Comparison of ENCODE assay signal across 22 cellular contexts in genomic region chr1:62358974-62359373, GRCh38. TPM values are rescaled to one million over a fixed set of nuclear protein-coding genes. Genes with fewer than 3 reads are reported as not detected.
DNase-seq lines count a peak whose midpoint lies in the region; ATAC-seq and TF ChIP-seq lines count a peak whose summit lies in the region.
"Had no signal": no experiment of that assay in that cellular context is flagged by ENCODE, and none has a peak within 500 bp of the region (broad histone marks: within the 10 kb centered on the region; RNA-seq: fewer than 3 reads in every experiment).

No MANE protein-coding gene starts in this region.

- TF ChIP-seq CTCF in mucosa of descending colon (IDR thresholded peaks at IDR 0.05) (no peak), upper lobe of left lung (IDR thresholded peaks at IDR 0.05) (no peak), psoas muscle (IDR thresholded peaks at IDR 0.05) (no peak)

- peak; percentile 30 for ATAC-seq in mucosa of descending colon
- no peak for ATAC-seq in upper lobe of left lung (ENCODE audit: low FRiP score in 2 of 2)
- no peak for ATAC-seq in psoas muscle
- ATAC-seq: activated T-helper 17 cell treated with anti-CD3 and anti-CD28 coated beads, Interleukin-2, amount 50 U/mL, for 72 hours; body of pancreas; HCT116; natural killer cell; stimulated activated naive B cell treated with anti-CD40 and anti-IgM and Interleukin-4, amounts not matched to agents 10 μg/mL and 1 μg/mL and 100 μg/mL, for 72 hours; T-helper 17 cell had no signal

- H3K4me3 ChIP-seq in mucosa of descending colon (no peak overlapping the region), upper lobe of left lung (no peak overlapping the region), psoas muscle (no peak overlapping the region)
- H3K4me3 ChIP-seq: body of pancreas, thoracic aorta had no signal

- TF ChIP-seq POLR2A in upper lobe of left lung (IDR thresholded peaks at IDR 0.05): no peak

- H3K27ac ChIP-seq in upper lobe of left lung (no peak overlapping the region), psoas muscle (no peak overlapping the region)
- H3K27ac ChIP-seq: body of pancreas, HL-60, thoracic aorta had no signal

- H3K4me1 ChIP-seq in mucosa of descending colon (ENCODE audit: low read depth): no peaks in the 10 kb centered on the region
- no peaks in the 10 kb centered on the region for H3K4me1 ChIP-seq in upper lobe of left lung
- H3K4me1 ChIP-seq in psoas muscle: no peaks in the 10 kb centered on the region

- no peaks in the 10 kb centered on the region for H3K36me3 ChIP-seq in mucosa of descending colon (ENCODE audit: low read depth)
- no peaks in the 10 kb centered on the region for H3K36me3 ChIP-seq in upper lobe of left lung
- no peaks in the 10 kb centered on the region for H3K36me3 ChIP-seq in psoas muscle (ENCODE audit: insufficient read depth in 1 of 2, low read depth in 1 of 2)
- H3K36me3 ChIP-seq: thoracic aorta had no signal

- 73 to 74% methylated on average over 6 of the region's 6 CpGs for WGBS in upper lobe of left lung, 2 donors
- WGBS in psoas muscle, 3 donors: 74 to 89% (median 85%) methylated on average over 6 of the region's 6 CpGs

- no peak for TF ChIP-seq EP300 in upper lobe of left lung (IDR thresholded peaks at IDR 0.05)

- H3K9me3 ChIP-seq in mucosa of descending colon: no peaks in the 10 kb centered on the region
- H3K9me3 ChIP-seq in upper lobe of left lung: no peaks in the 10 kb centered on the region
- no peaks in the 10 kb centered on the region for H3K9me3 ChIP-seq in psoas muscle
- H3K9me3 ChIP-seq: body of pancreas, thoracic aorta had no signal

- intact Hi-C loops in mucosa of descending colon (cut with DNase I, micrococcal nuclease): no loop called here
- intact Hi-C loops in psoas muscle (cut with DNase I): no loop called here

- peak; percentile 90 for DNase-seq in DMS153 (lab: John Stamatoyannopoulos, UW)
- DNase-seq in NCI-H1417 (lab: John Stamatoyannopoulos, UW): peak; percentile 22 to 93 (median 67)
- DNase-seq in NCI-H69 (lab: John Stamatoyannopoulos, UW): peak; percentile 72
- DNase-seq in mucosa of descending colon: no peak
- DNase-seq in T-helper 9 cell: no peak
- DNase-seq in upper lobe of left lung: no peak
- DNase-seq in AML-193 (lab: John Stamatoyannopoulos, UW): no peak
- no peak for DNase-seq in psoas muscle
- DNase-seq: activated CD4-positive, alpha-beta T cell treated with anti-CD3 and anti-CD28 coated beads, Interleukin-2, amount 10 ng/mL, durations not matched to agents 24 days and 14 days; body of pancreas; CD4-positive, alpha-beta memory T cell; endodermal cell; mesenchymal stem cell; natural killer cell; NCI-H187 treated with DMSO at 0.1 percent for 48 hours; posterior cingulate gyrus; stimulated activated naive B cell treated with anti-CD40 and anti-IgM and Interleukin-4, amounts not matched to agents 10 μg/mL and 1 μg/mL and 100 μg/mL, for 72 hours; T-helper 17 cell had no signal

- H3K27me3 ChIP-seq in upper lobe of left lung (no peaks in the 10 kb centered on the region), psoas muscle (ENCODE audit: insufficient read depth in 3 of 3, low read length in 2 of 3) (peaks cover 0 to 1% (median 0%) of the 10 kb centered on the region in 3 donors)
- H3K27me3 ChIP-seq: body of pancreas had no signal

RNA-seq across cellular contexts. Expression of gene KANK4, which starts 39.7 kb away (rescaled TPM):
- 1 to 10 TPM; 1.6 to 2.6 (median 1.7) TPM for total RNA-seq in mucosa of descending colon
- total RNA-seq in upper lobe of left lung: 1 to 10 TPM in 5 of 6 donors, under 1 TPM in 1; 0.63 to 9.8 (median 3.7) TPM
- total RNA-seq in psoas muscle: under 1 TPM in 2 of 4 donors, not detected in 2; 0.12 to 0.21 TPM
- 1 to 10 TPM in 1 of 3 donors, under 1 TPM in 1, not detected in 1; 0.09 to 1.1 TPM for polyA plus RNA-seq in psoas muscle
- total RNA-seq: activated CD4-positive, alpha-beta T cell treated with anti-CD3 and anti-CD28 coated beads, Interleukin-2, amount 10 ng/mL, durations not matched to agents 24 days and 14 days; activated T-helper 17 cell treated with anti-CD3 and anti-CD28 coated beads, Interleukin-2, amount 50 U/mL, for 72 hours; CD4-positive, alpha-beta memory T cell; natural killer cell; T-helper 17 cell had no signal
- polyA plus RNA-seq: CD4-positive, alpha-beta memory T cell had no signal

Comparison
In these comparisons a context has a peak if more than half of its experiments do, and no peak if none do; other contexts are left out.
1. DNase-seq: peak in DMS153 (single experiment), NCI-H1417 (3 of 3) and NCI-H69 (single experiment); none in mucosa of descending colon (0 of 3), T-helper 9 cell (single experiment), upper lobe of left lung (0 of 2), AML-193 (0 of 2) and psoas muscle (0 of 2).